In genomic region chr16:55465077-55465896, GRCh38 we compare ENCODE assay signal across 8 cellular contexts. TPM values are rescaled to one million over a fixed set of nuclear protein-coding genes. Genes with fewer than 3 reads are reported as not detected.
DNase-seq lines count a peak whose midpoint lies in the region; ATAC-seq and TF ChIP-seq lines count a peak whose summit lies in the region.

No MANE protein-coding gene starts in this region.

- DNase-seq in GM10248 (ENCODE audit: extremely low spot score) (peak; percentile 85), H7 (peak; percentile 85), LNCaP clone FGC (ENCODE audit: low read depth) (peak; percentile 40), SJSA1 (ENCODE audit: low read depth in 1 of 2, low spot score in 2 of 2) (peak; percentile 82 to 86), glomerular endothelial cell (ENCODE audit: extremely low read depth, low read depth, low spot score) (peak; percentile 66), pons (ENCODE audit: low spot score) (peak; percentile 81), upper lobe of right lung (peak; percentile 91)
- peak; percentile 68 for DNase-seq in activated gamma-delta T cell treated with anti-CD3 and anti-CD28 coated beads, Interleukin-2, amount 50 U/mL, for 16 hours (ENCODE audit: low read depth)

- H3K27me3 ChIP-seq in H7 (ENCODE audit: control insufficient read depth, insufficient read depth, low read length) (0 out of 2 replicates have a peak, but pooled peaks cover 3% of the 10 kb centered on the region), SJSA1 (replicated peaks) (no peaks in the 10 kb centered on the region; the same call in 1 of the 2 replicates), upper lobe of right lung (no peaks in the 10 kb centered on the region)

- peaks cover 9% of the 10 kb centered on the region for H3K4me1 ChIP-seq in SJSA1 (replicated peaks)
- H3K4me1 ChIP-seq in upper lobe of right lung: no peaks in the 10 kb centered on the region

- H3K9me3 ChIP-seq in SJSA1 (replicated peaks) (no peaks in the 10 kb centered on the region), upper lobe of right lung (no peaks in the 10 kb centered on the region)

- no peak overlapping the region for H3K4me3 ChIP-seq in H7 (ENCODE audit: insufficient read depth, low read depth, low read length)
- no peak overlapping the region for H3K4me3 ChIP-seq in LNCaP clone FGC (ENCODE audit: low read depth, low read length)
- H3K4me3 ChIP-seq in SJSA1: no peak overlapping the region
- H3K4me3 ChIP-seq in upper lobe of right lung: no peak overlapping the region

- POLR2A ChIA-PET in GM10248 (lab: Yijun Ruan, JAX): no interaction called here

- TF ChIP-seq CTCF in GM10248 (IDR thresholded peaks at IDR 0.05; ENCODE audit: control extremely low read depth, extremely low read depth, low read depth, missing control alignments) (peak; percentile 100), LNCaP clone FGC (IDR thresholded peaks at IDR 0.05; ENCODE audit: control insufficient read depth, extremely low read depth, insufficient read depth) (peak; percentile 100), upper lobe of right lung (IDR thresholded peaks at IDR 0.05) (peak; percentile 100)

- CTCF ChIA-PET in GM10248 (lab: Yijun Ruan, JAX): interaction anchor here (0.6 to 6.9 kb wide), 78 partner anchors 10 to 1337 kb away, joined by 3 to 176 read pairs (median 5); partner anchors contain the start of gene CES1

- peak; percentile 98 for ATAC-seq in upper lobe of right lung

- intact Hi-C loops in upper lobe of right lung (cut with DNase I): loop anchor here (10.0 kb wide), 1 partner anchor 240 kb away; no protein-coding TSS in a partner anchor

- H3K36me3 ChIP-seq in H7 (replicated peaks; ENCODE audit: control insufficient read depth, insufficient read depth, low read length) (no peaks in the 10 kb centered on the region), SJSA1 (no peaks in the 10 kb centered on the region), upper lobe of right lung (no peaks in the 10 kb centered on the region)

- H3K27ac ChIP-seq in SJSA1: no peak overlapping the region
- no peak overlapping the region for H3K27ac ChIP-seq in upper lobe of right lung

RNA-seq across cellular contexts. Expression of gene MMP2, which starts 13.7 kb away (rescaled TPM):
- total RNA-seq in H7 (2014; rRNA removed; shearing (Covaris generic)): 33.7 and 36.7 TPM in 2 replicates
- total RNA-seq in SJSA1 (2014; rRNA removed; shearing (Covaris generic)): 231 and 305 TPM in 2 replicates
- total RNA-seq in glomerular endothelial cell (124 and 246 TPM in 2 replicates), upper lobe of right lung (353 TPM)

RNA-seq across cellular contexts. Expression of gene LPCAT2, which starts 43.6 kb away (rescaled TPM):
- total RNA-seq in H7 (2014; rRNA removed; shearing (Covaris generic)): 5.0 and 6.1 TPM in 2 replicates
- 0.47 TPM in 1 of 2 replicates, not detected in the other for total RNA-seq in SJSA1 (2014; rRNA removed; shearing (Covaris generic))
- total RNA-seq in glomerular endothelial cell (15.6 and 28.5 TPM in 2 replicates), upper lobe of right lung (32.8 TPM)

Comparison
In these comparisons a context has a peak if more than half of its experiments do, and no peak if none do; other contexts are left out.
1. DNase-seq: peak in every context shown above with its lines; median percentile 91 in upper lobe of right lung; 85 in GM10248; 85 in H7; 84 in SJSA1; 81 in pons; 68 in activated gamma-delta T cell treated with anti-CD3 and anti-CD28 coated beads, Interleukin-2, amount 50 U/mL, for 16 hours; 66 in glomerular endothelial cell; 40 in LNCaP clone FGC.